Comparison of ENCODE assay signal across 9 cellular contexts in the genomic region with DNA sequence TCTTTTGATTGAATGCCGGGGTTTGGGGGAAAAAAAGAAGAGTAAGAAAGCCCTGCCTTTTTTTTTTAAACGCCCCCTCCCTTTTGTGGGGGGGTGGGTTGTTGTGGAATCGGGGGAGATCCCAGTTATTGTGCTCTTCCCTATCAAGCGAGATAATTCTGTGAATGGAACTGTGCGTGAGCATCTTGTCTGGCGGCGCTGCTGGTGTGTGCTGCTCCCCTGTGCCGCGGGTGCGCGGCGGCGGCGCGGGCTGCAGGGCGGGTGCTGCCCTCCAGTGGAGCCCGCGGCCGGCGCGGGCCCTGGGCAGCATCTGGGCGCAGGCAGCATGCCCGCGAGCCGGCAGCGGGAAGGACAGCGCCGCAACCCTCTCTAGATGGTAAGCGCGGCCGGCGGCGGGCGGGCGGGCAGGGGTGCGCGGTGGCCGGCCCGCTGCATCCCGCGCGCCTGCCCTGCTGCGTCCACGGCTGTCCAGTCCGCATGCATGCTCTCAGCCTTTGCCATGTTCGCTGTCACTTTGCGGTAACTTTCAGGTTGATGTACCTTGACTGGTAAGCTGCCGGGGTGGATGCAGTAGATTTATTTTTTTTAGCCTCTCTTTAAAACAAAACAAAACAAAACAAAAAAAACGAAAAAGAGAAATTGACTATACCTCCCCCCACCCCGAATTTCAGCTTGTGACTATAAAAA.
DNase-seq lines count a peak whose midpoint lies in the region; ATAC-seq and TF ChIP-seq lines count a peak whose summit lies in the region.
"Had no signal": no experiment of that assay in that cellular context is flagged by ENCODE, and none has a peak within 500 bp of the region (broad histone marks: within the 10 kb centered on the region; RNA-seq: fewer than 3 reads in every experiment).

No MANE protein-coding gene starts in this region.

- H3K9me3 ChIP-seq in left ventricle myocardium inferior (replicated peaks) (no peaks in the 10 kb centered on the region), vagina (no peaks in the 10 kb centered on the region)

- DNase-seq in D341Med (ENCODE audit: low spot score) (peak; percentile 85), HPDE6-E6E7 (ENCODE audit: extremely low spot score) (peak; percentile 71), SHP77 treated with DMSO at 0.1 percent for 48 hours (lab: John Stamatoyannopoulos, UW) (peak; percentile 28), amniotic stem cell (lab: John Stamatoyannopoulos, UW) (peak; percentile 61), left ventricle myocardium inferior (peak; percentile 74), posterior vena cava (ENCODE audit: low spot score) (peak; percentile 92), vagina (ENCODE audit: extremely low spot score in 2 of 2) (no peak)

- H3K4me3 ChIP-seq in left ventricle myocardium inferior (peak overlapping the region; percentile 55), vagina (peak overlapping the region; percentile 32 to 58)

- no peak for ATAC-seq in HG03378 (IDR thresholded peaks at IDR 0.05; ENCODE audit: unreplicated experiment)

- no peak for TF ChIP-seq POLR2A in vagina (IDR thresholded peaks at IDR 0.05)

- peak overlapping the region; percentile 70 for H3K27ac ChIP-seq in left ventricle myocardium inferior (replicated peaks)
- no peak overlapping the region for H3K27ac ChIP-seq in vagina
- H3K27ac ChIP-seq: KMS-11 had no signal

- intact Hi-C loops in left ventricle myocardium inferior (cut with micrococcal nuclease) = loop anchor here (10.0 kb wide), 1 partner anchor 258 kb away; no protein-coding TSS in a partner anchor
- intact Hi-C loops in posterior vena cava (cut with DNase I) = loop anchor here in 1 of 2 donors (10.0 kb wide), 1 partner anchor 172 kb away; a partner anchor contains a TSS
- intact Hi-C loops in vagina (cut with DNase I) = loop anchor here (10.0 kb wide), 2 partner anchors 172 to 258 kb away; a partner anchor contains a TSS

- TF ChIP-seq CTCF in left ventricle myocardium inferior (IDR thresholded peaks at IDR 0.05; ENCODE audit: borderline replicate concordance) (peak; percentile 90), vagina (IDR thresholded peaks at IDR 0.05) (peak; percentile 33 to 75 (median 49))

- no peaks in the 10 kb centered on the region for H3K36me3 ChIP-seq in left ventricle myocardium inferior
- no peaks in the 10 kb centered on the region for H3K36me3 ChIP-seq in vagina

- H3K27me3 ChIP-seq in left ventricle myocardium inferior (ENCODE audit: low read depth) = no peaks in the 10 kb centered on the region
- H3K27me3 ChIP-seq in vagina = no peaks in the 10 kb centered on the region

- H3K4me1 ChIP-seq in left ventricle myocardium inferior (peaks cover 10% of the 10 kb centered on the region), vagina (peaks cover 10% of the 10 kb centered on the region)

Comparison
In these comparisons a context has a peak if more than half of its experiments do, and no peak if none do; other contexts are left out.
1. DNase-seq: peak in D341Med (single experiment), HPDE6-E6E7 (single experiment), SHP77 treated with DMSO at 0.1 percent for 48 hours (single experiment), amniotic stem cell (single experiment), left ventricle myocardium inferior (single experiment) and posterior vena cava (single experiment); none in vagina (0 of 2).